ENCODE assay signal across 22 cellular contexts in genomic region chr15:60656041-60656440, GRCh38.
"Had no signal": no experiment of that assay in that cellular context is flagged by ENCODE, and none has a peak within 500 bp of the region (broad histone marks: within the 10 kb centered on the region; RNA-seq: fewer than 3 reads in every experiment).

No MANE protein-coding gene starts in this region.

- H3K4me1 ChIP-seq: colonic mucosa had no signal

- H3K27ac Mint-ChIP-seq: immature natural killer cell, nephron progenitor cell had no signal

- H3K36me3 Mint-ChIP-seq: immature natural killer cell had no signal

- H3K4me3 ChIP-seq: colonic mucosa, esophagus squamous epithelium, gastroesophageal sphincter, left ventricle myocardium inferior, lower lobe of right lung, psoas muscle, sigmoid colon, skin epidermis, stomach had no signal

- H2AFZ ChIP-seq: parathyroid adenoma had no signal

- H3K27me3 ChIP-seq: colonic mucosa, esophagus squamous epithelium, gastroesophageal sphincter, sigmoid colon, stomach had no signal

- H3K27ac ChIP-seq: colonic mucosa, esophagus squamous epithelium, gastroesophageal sphincter, left ventricle myocardium inferior, lower lobe of right lung, parathyroid adenoma, psoas muscle, sigmoid colon, skin epidermis, stomach had no signal

- H3K79me2 ChIP-seq: parathyroid adenoma had no signal

- H3K9ac ChIP-seq: parathyroid adenoma had no signal

- FAIRE-seq: endometrium, urothelium cell line had no signal

- DNase-seq: colonic mucosa; effector memory CD4-positive, alpha-beta T cell; esophagus squamous epithelium; glutamatergic neuron; immature natural killer cell; left ventricle myocardium inferior; lower lobe of right lung; midbrain; nephron progenitor cell; psoas muscle; retina; sigmoid colon; stimulated activated CD4-positive, alpha-beta T cell treated with anti-CD3 and anti-CD28 coated beads, Interleukin-2, amount 100 ng/mL, for 24 hours; stimulated activated CD4-positive, alpha-beta T cell treated with anti-CD3 and anti-CD28 coated beads, Interleukin-4, amount 100 ng/mL, for 4 hours; stimulated activated naive CD4-positive, alpha-beta T cell; stomach; trophoblast cell had no signal

- ATAC-seq: psoas muscle had no signal

- H3K4me3 Mint-ChIP-seq: immature natural killer cell, nephron progenitor cell had no signal

- H3K9me3 Mint-ChIP-seq: immature natural killer cell, nephron progenitor cell had no signal

- H3K36me3 ChIP-seq: colonic mucosa, esophagus squamous epithelium, gastroesophageal sphincter, left ventricle myocardium inferior, lower lobe of right lung, sigmoid colon, stomach had no signal

- H3K9me3 ChIP-seq: colonic mucosa, esophagus squamous epithelium, gastroesophageal sphincter, left ventricle myocardium inferior, lower lobe of right lung, psoas muscle, sigmoid colon, stomach had no signal
